9 cellular contexts compared by ENCODE assay signal in genomic region chr1:150516050-150516591, GRCh38. TPM values are rescaled to one million over a fixed set of nuclear protein-coding genes. Genes with fewer than 3 reads are reported as not detected.
A peak's percentile ranks its signal among the peaks of the same experiment; 100 is the strongest.
DNase-seq lines count a peak whose midpoint lies in the region; ATAC-seq and TF ChIP-seq lines count a peak whose summit lies in the region.
"Had no signal": no experiment of that assay in that cellular context is flagged by ENCODE, and none has a peak within 500 bp of the region (broad histone marks: within the 10 kb centered on the region; RNA-seq: fewer than 3 reads in every experiment).

No MANE protein-coding gene starts in this region.

- TSS peak; percentile 46 for BruUV-seq in Caco-2 (replicated peaks; lab: Mats Ljungman, UMichigan)

- H3K9me3 ChIP-seq in Caco-2: no peaks in the 10 kb centered on the region

- no peak for TF ChIP-seq CTCF in Caco-2 (IDR thresholded peaks at IDR 0.05; ENCODE audit: insufficient read depth in 1 of 2, low read depth in 1 of 2, low read length in 1 of 2, severe bottlenecking in 1 of 2, unreplicated experiment in 1 of 2)
- TF ChIP-seq CTCF in endothelial cell (IDR thresholded peaks at IDR 0.05; ENCODE audit: unreplicated experiment): no peak

- H3K27ac Mint-ChIP-seq in Caco-2 (ENCODE audit: unreplicated experiment): peak overlapping the region; percentile 86
- H3K27ac Mint-ChIP-seq in endothelial cell (ENCODE audit: unreplicated experiment): no peak overlapping the region
- H3K27ac Mint-ChIP-seq in natural killer cell treated with Interleukin-12 subunit alpha and Interleukin-12 subunit beta and Interleukin-15 and Interleukin-18, amount 100 ng/mL, for 72 hours: peak overlapping the region in 1 of 2 donors; percentile 74

- DNase-seq in Caco-2 (peak in 1 of 2 experiments; percentile 43), HT-29 (ENCODE audit: low spot score) (peak; percentile 15), SK-N-DZ (ENCODE audit: low spot score) (peak; percentile 50), endothelial cell (ENCODE audit: low spot score) (no peak), hippocampal formation (lab: John Stamatoyannopoulos, UW) (no peak), CD1c-positive myeloid dendritic cell (ENCODE audit: extremely low spot score) (no peak)
- DNase-seq in natural killer cell treated with Interleukin-12 subunit alpha and Interleukin-12 subunit beta and Interleukin-15 and Interleukin-18, amount 100 ng/mL, for 72 hours (ENCODE audit: low spot score): peak; percentile 44

- intact Hi-C loops in Caco-2 (cut with micrococcal nuclease; ENCODE audit: unreplicated experiment): loop anchor here (1.0 to 2.0 kb wide), 3 partner anchors 29 to 259 kb away; partner anchors contain the start of genes CA14 and TARS2

- H3K36me3 ChIP-seq in Caco-2 (ENCODE audit: control insufficient read depth, insufficient read depth, low read length): no peaks in the 10 kb centered on the region

- H3K27me3 Mint-ChIP-seq in Caco-2 (ENCODE audit: insufficient read depth, unreplicated experiment) (no peaks in the 10 kb centered on the region), endothelial cell (ENCODE audit: unreplicated experiment) (peaks cover 14% of the 10 kb centered on the region)
- H3K27me3 Mint-ChIP-seq in natural killer cell treated with Interleukin-12 subunit alpha and Interleukin-12 subunit beta and Interleukin-15 and Interleukin-18, amount 100 ng/mL, for 72 hours: no peaks in the 10 kb centered on the region

- peak overlapping the region; percentile 77 for H3K4me3 ChIP-seq in Caco-2 (ENCODE audit: low read depth, low read length)

- H3K4me1 Mint-ChIP-seq in Caco-2 (ENCODE audit: low read depth, unreplicated experiment) (peaks cover 9% of the 10 kb centered on the region), endothelial cell (ENCODE audit: unreplicated experiment) (peaks cover 41% of the 10 kb centered on the region)
- H3K4me1 Mint-ChIP-seq in natural killer cell treated with Interleukin-12 subunit alpha and Interleukin-12 subunit beta and Interleukin-15 and Interleukin-18, amount 100 ng/mL, for 72 hours (ENCODE audit: low read depth in 2 of 2): peaks cover 9 to 12% of the 10 kb centered on the region in 2 donors

- POLR2A ChIA-PET in Caco-2 (lab: Charles Lee): interaction anchor here (0.6 to 2.1 kb wide), 9 partner anchors 10 to 181 kb away, joined by 3 to 14 read pairs (median 4); partner anchors contain the start of genes GOLPH3L and MCL1

- no peaks in the 10 kb centered on the region for H3K9me3 Mint-ChIP-seq in Caco-2 (ENCODE audit: unreplicated experiment)
- no peaks in the 10 kb centered on the region for H3K9me3 Mint-ChIP-seq in endothelial cell (ENCODE audit: unreplicated experiment)
- H3K9me3 Mint-ChIP-seq in natural killer cell treated with Interleukin-12 subunit alpha and Interleukin-12 subunit beta and Interleukin-15 and Interleukin-18, amount 100 ng/mL, for 72 hours: no peaks in the 10 kb centered on the region

- peak overlapping the region; percentile 88 for H3K4me3 Mint-ChIP-seq in Caco-2 (ENCODE audit: unreplicated experiment)
- peak overlapping the region; percentile 85 for H3K4me3 Mint-ChIP-seq in endothelial cell (ENCODE audit: unreplicated experiment)
- H3K4me3 Mint-ChIP-seq in natural killer cell treated with Interleukin-12 subunit alpha and Interleukin-12 subunit beta and Interleukin-15 and Interleukin-18, amount 100 ng/mL, for 72 hours: peak overlapping the region; percentile 80

- H3K27me3 ChIP-seq in Caco-2 (replicated peaks; ENCODE audit: control insufficient read depth, insufficient read depth, low read length): no peaks in the 10 kb centered on the region

- CTCF ChIA-PET in Caco-2 (lab: Charles Lee): interaction anchor here (0.6 to 3.4 kb wide), 10 partner anchors 10 to 260 kb away, joined by 3 to 38 read pairs (median 3); no protein-coding TSS in a partner anchor

- peaks cover 7% of the 10 kb centered on the region; the same call in 1 of the 2 replicates for H3K4me1 ChIP-seq in Caco-2

- ATAC-seq in natural killer cell treated with Interleukin-12 subunit alpha and Interleukin-12 subunit beta and Interleukin-15 and Interleukin-18, amount 100 ng/mL, for 72 hours: peak in 1 of 2 donors; percentile 18
- ATAC-seq in HG02885 (IDR thresholded peaks at IDR 0.05; ENCODE audit: poor library complexity, unreplicated experiment): no peak

- H3K36me3 Mint-ChIP-seq in Caco-2 (ENCODE audit: insufficient read depth, unreplicated experiment): peaks cover 16% of the 10 kb centered on the region
- H3K36me3 Mint-ChIP-seq in endothelial cell (ENCODE audit: low read depth, unreplicated experiment): peaks cover 12% of the 10 kb centered on the region
- no peaks in the 10 kb centered on the region for H3K36me3 Mint-ChIP-seq in natural killer cell treated with Interleukin-12 subunit alpha and Interleukin-12 subunit beta and Interleukin-15 and Interleukin-18, amount 100 ng/mL, for 72 hours

RNA-seq across cellular contexts. Expression of gene FALEC, which starts 0.6 kb away (rescaled TPM):
- total RNA-seq in Caco-2 (2022) (0.59 and 0.63 TPM in 2 replicates), endothelial cell (ENCODE audit: unreplicated experiment) (1.2 TPM)
- not detected in 2 replicates for total RNA-seq in HT-29 (2014; rRNA removed; shearing (Covaris generic))
- polyA plus RNA-seq in SK-N-DZ (2014; cell fraction: cytosol; rRNA removed): 0.58 and 0.60 TPM in 2 replicates
- not detected in 2 replicates for polyA plus RNA-seq in SK-N-DZ (2014; cell fraction: nucleus; rRNA removed)
- not detected for total RNA-seq in natural killer cell treated with Interleukin-12 subunit alpha and Interleukin-12 subunit beta and Interleukin-15 and Interleukin-18, amount 100 ng/mL, for 72 hours
- total RNA-seq: RPMI7951 had no signal

RNA-seq across cellular contexts. Expression of gene ECM1, which starts 8.2 kb away (rescaled TPM):
- total RNA-seq in Caco-2 (2022) (0.95 and 2.4 TPM in 2 replicates), endothelial cell (ENCODE audit: unreplicated experiment) (637 TPM)
- 3.2 and 7.4 TPM in 2 replicates for total RNA-seq in HT-29 (2014; rRNA removed; shearing (Covaris generic))
- 1.2 and 1.3 TPM in 2 replicates for polyA plus RNA-seq in SK-N-DZ (2014; cell fraction: cytosol; rRNA removed)
- polyA plus RNA-seq in SK-N-DZ (2014; cell fraction: nucleus; rRNA removed): 8.0 and 10.6 TPM in 2 replicates
- 1 to 10 TPM; 1.2 to 1.9 TPM for total RNA-seq in natural killer cell treated with Interleukin-12 subunit alpha and Interleukin-12 subunit beta and Interleukin-15 and Interleukin-18, amount 100 ng/mL, for 72 hours

RNA-seq across cellular contexts. Expression of gene TARS2, which starts 28.9 kb away (rescaled TPM):
- total RNA-seq in Caco-2 (2022) (26.8 and 30.6 TPM in 2 replicates), endothelial cell (ENCODE audit: unreplicated experiment) (16.6 TPM)
- total RNA-seq in HT-29 (2014; rRNA removed; shearing (Covaris generic)): 19.8 and 37.7 TPM in 2 replicates
- polyA plus RNA-seq in SK-N-DZ (2014; cell fraction: cytosol; rRNA removed): 42.0 and 57.9 TPM in 2 replicates
- 30.7 and 38.4 TPM in 2 replicates for polyA plus RNA-seq in SK-N-DZ (2014; cell fraction: nucleus; rRNA removed)
- 10 to 100 TPM; 31.5 to 59.9 TPM for total RNA-seq in natural killer cell treated with Interleukin-12 subunit alpha and Interleukin-12 subunit beta and Interleukin-15 and Interleukin-18, amount 100 ng/mL, for 72 hours

RNA-seq across cellular contexts. Expression of gene ADAMTSL4, which starts 33.1 kb away (rescaled TPM):
- total RNA-seq in Caco-2 (2022) (16.1 and 17.6 TPM in 2 replicates), endothelial cell (ENCODE audit: unreplicated experiment) (0.36 TPM)
- not detected in 2 replicates for total RNA-seq in HT-29 (2014; rRNA removed; shearing (Covaris generic))
- polyA plus RNA-seq in SK-N-DZ (2014; cell fraction: cytosol; rRNA removed): 0.48 and 1.3 TPM in 2 replicates
- 2.5 and 6.9 TPM in 2 replicates for polyA plus RNA-seq in SK-N-DZ (2014; cell fraction: nucleus; rRNA removed)
- total RNA-seq in natural killer cell treated with Interleukin-12 subunit alpha and Interleukin-12 subunit beta and Interleukin-15 and Interleukin-18, amount 100 ng/mL, for 72 hours: 1 to 10 TPM in 1 of 2 donors, under 1 TPM in 1; 0.48 to 1.0 TPM

Comparison
In these comparisons a context has a peak if more than half of its experiments do, and no peak if none do; other contexts are left out.
1. DNase-seq: peak in HT-29 (single experiment), SK-N-DZ (single experiment) and natural killer cell treated with Interleukin-12 subunit alpha and Interleukin-12 subunit beta and Interleukin-15 and Interleukin-18, amount 100 ng/mL, for 72 hours (single experiment); none in endothelial cell (single experiment), hippocampal formation (0 of 2) and CD1c-positive myeloid dendritic cell (single experiment).
2. RNA of gene ECM1, which starts 8.2 kb away (total RNA-seq): 637 TPM in endothelial cell (single experiment); 3.2 to 7.4 TPM in HT-29, 1.2 to 1.9 TPM in natural killer cell treated with Interleukin-12 subunit alpha and Interleukin-12 subunit beta and Interleukin-15 and Interleukin-18, amount 100 ng/mL, for 72 hours and 0.95 to 2.4 TPM in Caco-2; every median in the first group is over 10 times any median in the second.
3. Peak in every context shown above with its lines, with median percentiles within 50 percentile points of each other: H3K4me3 Mint-ChIP-seq.